8 cellular contexts compared by ENCODE assay signal in the genomic region with DNA sequence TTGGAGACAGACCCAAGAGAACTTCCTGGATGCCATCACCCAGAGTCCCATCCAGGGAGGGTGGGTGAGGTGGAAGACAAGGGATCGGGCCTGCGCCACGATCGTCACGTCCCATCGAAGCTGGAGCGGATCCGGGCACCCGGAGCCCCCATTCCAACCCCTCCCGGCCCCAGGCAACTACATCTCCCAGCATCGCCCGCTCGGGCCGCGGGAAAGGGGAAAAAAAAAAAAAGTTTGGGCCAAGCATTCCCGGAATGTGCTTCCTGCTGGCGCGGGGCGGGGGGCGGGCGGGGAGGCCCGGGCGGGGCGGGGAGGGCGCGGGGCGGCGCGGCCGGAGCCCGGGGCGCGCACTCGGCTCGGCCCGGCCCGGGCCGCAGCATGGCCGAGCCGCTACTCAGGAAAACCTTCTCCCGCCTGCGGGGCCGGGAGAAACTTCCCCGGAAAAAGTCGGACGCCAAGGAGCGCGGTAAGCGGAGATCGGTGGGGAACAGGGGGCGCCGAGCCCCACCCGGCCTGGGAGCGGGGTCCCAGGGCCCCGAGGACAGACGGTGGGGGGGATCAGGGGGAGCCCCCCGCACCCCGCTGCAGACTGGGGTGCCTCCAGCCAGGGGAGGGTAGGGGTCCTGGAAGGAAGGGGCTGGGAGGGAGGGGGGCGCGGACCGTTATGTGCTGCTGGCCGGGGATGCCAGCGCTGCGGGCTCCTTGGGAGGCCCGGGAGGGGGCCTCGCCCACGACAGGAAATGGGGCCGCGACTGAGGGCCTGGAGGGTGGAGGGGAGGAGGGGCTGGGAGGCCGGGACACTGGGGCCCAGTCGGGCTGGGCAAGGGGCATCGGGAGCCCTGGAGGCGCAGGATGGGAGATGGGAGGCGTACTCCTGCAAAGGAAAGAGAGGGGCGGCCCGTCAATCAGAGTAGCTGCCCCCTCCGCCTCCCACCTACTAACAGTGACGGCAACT. TPM values are rescaled to one million over a fixed set of nuclear protein-coding genes. Genes with fewer than 3 reads are reported as not detected.
DNase-seq lines count a peak whose midpoint lies in the region; ATAC-seq lines count a peak whose summit lies in the region.

A gene with protein sequence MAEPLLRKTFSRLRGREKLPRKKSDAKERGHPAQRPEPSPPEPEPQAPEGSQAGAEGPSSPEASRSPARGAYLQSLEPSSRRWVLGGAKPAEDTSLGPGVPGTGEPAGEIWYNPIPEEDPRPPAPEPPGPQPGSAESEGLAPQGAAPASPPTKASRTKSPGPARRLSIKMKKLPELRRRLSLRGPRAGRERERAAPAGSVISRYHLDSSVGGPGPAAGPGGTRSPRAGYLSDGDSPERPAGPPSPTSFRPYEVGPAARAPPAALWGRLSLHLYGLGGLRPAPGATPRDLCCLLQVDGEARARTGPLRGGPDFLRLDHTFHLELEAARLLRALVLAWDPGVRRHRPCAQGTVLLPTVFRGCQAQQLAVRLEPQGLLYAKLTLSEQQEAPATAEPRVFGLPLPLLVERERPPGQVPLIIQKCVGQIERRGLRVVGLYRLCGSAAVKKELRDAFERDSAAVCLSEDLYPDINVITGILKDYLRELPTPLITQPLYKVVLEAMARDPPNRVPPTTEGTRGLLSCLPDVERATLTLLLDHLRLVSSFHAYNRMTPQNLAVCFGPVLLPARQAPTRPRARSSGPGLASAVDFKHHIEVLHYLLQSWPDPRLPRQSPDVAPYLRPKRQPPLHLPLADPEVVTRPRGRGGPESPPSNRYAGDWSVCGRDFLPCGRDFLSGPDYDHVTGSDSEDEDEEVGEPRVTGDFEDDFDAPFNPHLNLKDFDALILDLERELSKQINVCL (plus strand): TSS at position 346 of the 955 bp plus-strand sequence. CDS start 33 bp downstream, at position 379.

- H3K27me3 ChIP-seq in ectodermal cell (ENCODE audit: control insufficient read depth, insufficient read depth, low read length, poor library complexity, severe bottlenecking), result no peaks in the 10 kb centered on the region

- peaks cover 4% of the 10 kb centered on the region for H3K36me3 Mint-ChIP-seq in stimulated activated naive CD8-positive, alpha-beta T cell treated with anti-CD3 and anti-CD28 coated beads, Interleukin-15, Interleukin-2, amounts not matched to agents 100 ng/mL and 50 ng/mL, for 24 hours (ENCODE audit: low read depth)

- WGBS in ectodermal cell, 2 experiments, result 0 to 1% methylated on average over 78 of the region's 78 CpGs

- DNase-seq in COLO829 (ENCODE audit: low spot score) (peak; percentile 37), RPMI7951 (ENCODE audit: low read depth) (peak; percentile 79), lung microvascular endothelial cell (ENCODE audit: low read depth in 2 of 2) (peak; percentile 44 to 67), germinal center (ENCODE audit: low spot score) (no peak), NCI-H510A treated with DMSO at 0.1 percent for 48 hours (lab: John Stamatoyannopoulos, UW) (no peak)

- peaks cover 10% of the 10 kb centered on the region for H3K9me3 Mint-ChIP-seq in stimulated activated naive CD8-positive, alpha-beta T cell treated with anti-CD3 and anti-CD28 coated beads, Interleukin-15, Interleukin-2, amounts not matched to agents 100 ng/mL and 50 ng/mL, for 24 hours

- H3K27ac ChIP-seq in ectodermal cell (ENCODE audit: insufficient read depth, low read depth, low read length, poor library complexity, severe bottlenecking), result peak within 1 kb of the TSS; percentile 63

- no peaks in the 10 kb centered on the region for H3K9me3 ChIP-seq in ectodermal cell (ENCODE audit: control insufficient read depth, low read length)

- H3K27me3 Mint-ChIP-seq in stimulated activated naive CD8-positive, alpha-beta T cell treated with anti-CD3 and anti-CD28 coated beads, Interleukin-15, Interleukin-2, amounts not matched to agents 100 ng/mL and 50 ng/mL, for 24 hours, result peaks cover 25% of the 10 kb centered on the region

- peaks cover 16% of the 10 kb centered on the region for H3K4me1 Mint-ChIP-seq in stimulated activated naive CD8-positive, alpha-beta T cell treated with anti-CD3 and anti-CD28 coated beads, Interleukin-15, Interleukin-2, amounts not matched to agents 100 ng/mL and 50 ng/mL, for 24 hours (ENCODE audit: low read depth)

- H3K4me3 ChIP-seq in ectodermal cell (ENCODE audit: insufficient read depth, low read depth, low read length), result peak within 1 kb of the TSS; percentile 89

- H3K4me3 Mint-ChIP-seq in stimulated activated naive CD8-positive, alpha-beta T cell treated with anti-CD3 and anti-CD28 coated beads, Interleukin-15, Interleukin-2, amounts not matched to agents 100 ng/mL and 50 ng/mL, for 24 hours, result peak within 1 kb of the TSS; percentile 69

- no peaks in the 10 kb centered on the region for H3K4me1 ChIP-seq in ectodermal cell (ENCODE audit: control insufficient read depth, insufficient read depth, low read length)

- peaks cover 26% of the 10 kb centered on the region for H3K36me3 ChIP-seq in ectodermal cell (ENCODE audit: control insufficient read depth, insufficient read depth, low read length)

- peak within 1 kb of the TSS; percentile 64 for H3K27ac Mint-ChIP-seq in stimulated activated naive CD8-positive, alpha-beta T cell treated with anti-CD3 and anti-CD28 coated beads, Interleukin-15, Interleukin-2, amounts not matched to agents 100 ng/mL and 50 ng/mL, for 24 hours

- ATAC-seq in GM21786 (IDR thresholded peaks at IDR 0.05; ENCODE audit: unreplicated experiment), result no peak

RNA-seq across cellular contexts. Expression of the gene that starts here (rescaled TPM):
- 15.0 and 23.3 TPM in 2 replicates for total RNA-seq in RPMI7951 (2014; rRNA removed; shearing (Covaris generic))
- 23.5 TPM for polyA plus RNA-seq in ectodermal cell (2013, experiment 1 of 4)
- polyA plus RNA-seq in ectodermal cell (2013, experiment 2 of 4), result 24.2 TPM
- polyA plus RNA-seq in ectodermal cell (2013, experiment 3 of 4), result 25.3 TPM
- polyA plus RNA-seq in ectodermal cell (2013, experiment 4 of 4), result 20.6 TPM
- total RNA-seq in lung microvascular endothelial cell, result 8.3 and 14.3 TPM in 2 replicates

Comparison
In these comparisons a context has a peak if more than half of its experiments do, and no peak if none do; other contexts are left out.
1. DNase-seq: peak in COLO829 (single experiment), RPMI7951 (single experiment) and lung microvascular endothelial cell (2 of 2); none in germinal center (single experiment) and NCI-H510A treated with DMSO at 0.1 percent for 48 hours (single experiment).